8 cellular contexts compared by ENCODE assay signal in genomic region chr2:172103471-172104292, GRCh38. TPM values are rescaled to one million over a fixed set of nuclear protein-coding genes. Genes with fewer than 3 reads are reported as not detected.
DNase-seq lines count a peak whose midpoint lies in the region; ATAC-seq, FAIRE-seq and TF ChIP-seq lines count a peak whose summit lies in the region.

No MANE protein-coding gene starts in this region.

- no peaks in the 10 kb centered on the region for H3K36me3 ChIP-seq in lower lobe of right lung

- no peak overlapping the region for H3K27ac ChIP-seq in lower lobe of right lung

- no peak overlapping the region for H3K4me3 ChIP-seq in lower lobe of right lung

- peak; percentile 81 for ATAC-seq in lower lobe of right lung
- ATAC-seq in HG03159 (IDR thresholded peaks at IDR 0.05; ENCODE audit: unreplicated experiment) = no peak

- TF ChIP-seq CTCF in lower lobe of right lung (IDR thresholded peaks at IDR 0.05) = peak; percentile 84

- H3K27me3 ChIP-seq in lower lobe of right lung (ENCODE audit: low read depth) = peaks cover 100% of the 10 kb centered on the region

- peak; percentile 78 for FAIRE-seq in GM18507 (lab: Jason Lieb, UNC)

- intact Hi-C loops in lower lobe of right lung (cut with DNase I) = loop anchor here (10.0 kb wide), 1 partner anchor 289 kb away; no protein-coding TSS in a partner anchor

- peaks cover 80% of the 10 kb centered on the region for H3K4me1 ChIP-seq in lower lobe of right lung

- no peaks in the 10 kb centered on the region for H3K9me3 ChIP-seq in lower lobe of right lung

- peak; percentile 87 for DNase-seq in AG08396 (ENCODE audit: low spot score)
- peak; percentile 60 for DNase-seq in GM18507 (ENCODE audit: extremely low spot score, insufficient read length, low read depth)
- peak; percentile 87 for DNase-seq in NCI-H345 (lab: John Stamatoyannopoulos, UW)
- DNase-seq in activated CD4-positive, alpha-beta T cell treated with anti-CD3 and anti-CD28 coated beads for 4 hours = peak; percentile 55 to 69
- peak; percentile 94 for DNase-seq in dermis blood vessel endothelial cell
- peak; percentile 84 for DNase-seq in lower lobe of right lung
- DNase-seq in stimulated activated CD8-positive, alpha-beta memory T cell treated with anti-CD3 and anti-CD28 coated beads, Interleukin-4, amount 100 ng/mL, for 24 hours (ENCODE audit: low read depth) = peak; percentile 61

RNA-seq across cellular contexts. Expression of gene DLX2, which starts 1.0 kb away (rescaled TPM):
- total RNA-seq in dermis blood vessel endothelial cell (not detected in 2 replicates), lower lobe of right lung (not detected)

RNA-seq across cellular contexts. Expression of gene DLX1, which starts 18.4 kb away (rescaled TPM):
- total RNA-seq in dermis blood vessel endothelial cell (not detected in 2 replicates), lower lobe of right lung (not detected)
